13 cellular contexts compared by ENCODE assay signal in genomic region chr2:36659872-36660312, GRCh38. TPM values are rescaled to one million over a fixed set of nuclear protein-coding genes. Genes with fewer than 3 reads are reported as not detected.
DNase-seq lines count a peak whose midpoint lies in the region; ATAC-seq and FAIRE-seq lines count a peak whose summit lies in the region.
"Had no signal": no experiment of that assay in that cellular context is flagged by ENCODE, and none has a peak within 500 bp of the region (broad histone marks: within the 10 kb centered on the region; RNA-seq: fewer than 3 reads in every experiment).

No MANE protein-coding gene starts in this region.

- FAIRE-seq in urothelium cell line (lab: Jason Lieb, UNC) = peak; percentile 13

- H2AFZ ChIP-seq in mesenchymal stem cell (ENCODE audit: low read depth, low read length) = no peak overlapping the region

- no peak overlapping the region for H3K4me2 ChIP-seq in mesenchymal stem cell (ENCODE audit: low read length, poor library complexity, severe bottlenecking)
- H3K4me2 ChIP-seq: smooth muscle cell had no signal

- H3K4me3 ChIP-seq in mesenchymal stem cell (ENCODE audit: insufficient read depth in 1 of 2, low read depth in 1 of 2, low read length in 2 of 2) = no peak overlapping the region
- H3K4me3 ChIP-seq: smooth muscle cell had no signal

- H3K27ac ChIP-seq in mesenchymal stem cell (ENCODE audit: low read length, poor library complexity, severe bottlenecking) = no peak overlapping the region
- H3K27ac ChIP-seq: 22Rv1 had no signal

- ATAC-seq in HG02885 (IDR thresholded peaks at IDR 0.05; ENCODE audit: poor library complexity, unreplicated experiment) = peak; percentile 80

- H2AK5ac ChIP-seq in mesenchymal stem cell (ENCODE audit: low read length, severe bottlenecking) = no peak overlapping the region

- no peak overlapping the region for H2BK12ac ChIP-seq in mesenchymal stem cell (ENCODE audit: low read length in 2 of 2)

- H2BK120ac ChIP-seq in mesenchymal stem cell (ENCODE audit: low read depth, low read length) = no peak overlapping the region

- DNase-seq in DMS53 (lab: John Stamatoyannopoulos, UW) (peak; percentile 36), DMS53 treated with DMSO at 0.1 percent for 48 hours (lab: John Stamatoyannopoulos, UW; ENCODE audit: unreplicated experiment) (no peak), SK-MEL-5 (ENCODE audit: low read depth, low spot score) (peak; percentile 16), urothelium cell line (ENCODE audit: low spot score) (no peak), SW 1271 (lab: John Stamatoyannopoulos, UW) (no peak), NCI-H2029 (lab: John Stamatoyannopoulos, UW) (no peak), mesenchymal stem cell (no peak)
- DNase-seq: DMS 273 treated with DMSO at 0.1 percent for 48 hours, H9, kidney glomerular epithelial cell had no signal

- no peaks in the 10 kb centered on the region for H3K27me3 ChIP-seq in mesenchymal stem cell (ENCODE audit: control insufficient read depth in 1 of 2, insufficient read depth in 1 of 2, low read length in 2 of 2)

- H2BK5ac ChIP-seq in mesenchymal stem cell (ENCODE audit: low read depth, low read length, poor library complexity, severe bottlenecking) = no peak overlapping the region

- H4K91ac ChIP-seq in mesenchymal stem cell (ENCODE audit: low read length) = no peak overlapping the region

- H3K36me3 ChIP-seq in mesenchymal stem cell (ENCODE audit: control insufficient read depth in 1 of 2, insufficient read depth in 2 of 2, low read depth in 1 of 2, low read length in 2 of 2) = no peaks in the 10 kb centered on the region

- H3K14ac ChIP-seq in mesenchymal stem cell (ENCODE audit: low read length in 2 of 2) = no peak overlapping the region

- H3K9me3 ChIP-seq in mesenchymal stem cell (ENCODE audit: control insufficient read depth, low read length) = no peaks in the 10 kb centered on the region

- no peak overlapping the region for H2BK15ac ChIP-seq in mesenchymal stem cell (ENCODE audit: low read depth, poor library complexity, severe bottlenecking)

- H3K4ac ChIP-seq in mesenchymal stem cell (ENCODE audit: low read depth in 1 of 2, low read length in 2 of 2) = no peak overlapping the region

- in situ Hi-C loops in SK-MEL-5 (cut with HindIII; ENCODE audit: low pct_unique_long_range_greater_than_20kb, low sequenced_read_pairs) = no loop called here

- H3K18ac ChIP-seq in mesenchymal stem cell (ENCODE audit: low read depth in 1 of 2, low read length in 2 of 2) = no peak overlapping the region

- H3K23ac ChIP-seq in mesenchymal stem cell (ENCODE audit: low read length in 2 of 2) = no peak overlapping the region

- no peak overlapping the region for H3K9ac ChIP-seq in mesenchymal stem cell (ENCODE audit: low read length)

- no peak overlapping the region for H4K8ac ChIP-seq in mesenchymal stem cell (ENCODE audit: low read length)

- peaks cover 1% of the 10 kb centered on the region for H3K4me1 ChIP-seq in mesenchymal stem cell (ENCODE audit: control insufficient read depth, insufficient read depth, low read depth, low read length)

- H3K79me1 ChIP-seq in mesenchymal stem cell (replicated peaks; ENCODE audit: low read length, poor library complexity, severe bottlenecking) = no peaks in the 10 kb centered on the region

RNA-seq across cellular contexts. Expression of gene VIT, which starts 36.6 kb away (rescaled TPM):
- not detected in 2 replicates for total RNA-seq in SK-MEL-5 (2014; rRNA removed; shearing (Covaris generic))
- 0.06 and 1.7 TPM in 2 replicates for polyA plus RNA-seq in SK-MEL-5 (2015; cell fraction: cytosol; rRNA removed)
- polyA plus RNA-seq in SK-MEL-5 (2015; cell fraction: nucleus; rRNA removed) = 0.12 TPM in 1 of 2 replicates, not detected in the other
- not detected for polyA plus RNA-seq in mesenchymal stem cell (2013, experiment 1 of 2)
- polyA plus RNA-seq in mesenchymal stem cell (2013, experiment 2 of 2) = not detected
- polyA plus RNA-seq: smooth muscle cell had no signal

Comparison
In these comparisons a context has a peak if more than half of its experiments do, and no peak if none do; other contexts are left out.
1. DNase-seq: peak in DMS53 (single experiment) and SK-MEL-5 (single experiment); none in DMS53 treated with DMSO at 0.1 percent for 48 hours (single experiment), urothelium cell line (single experiment), SW 1271 (0 of 2), NCI-H2029 (single experiment) and mesenchymal stem cell (single experiment).